Comparison of ENCODE assay signal across 8 cellular contexts in genomic region chr11:61890536-61891330, GRCh38. TPM values are rescaled to one million over a fixed set of nuclear protein-coding genes. Genes with fewer than 3 reads are reported as not detected.
DNase-seq lines count a peak whose midpoint lies in the region; ATAC-seq and TF ChIP-seq lines count a peak whose summit lies in the region.

No MANE protein-coding gene starts in this region.

- H3K27ac Mint-ChIP-seq in WTC11 (no peak overlapping the region), memory B cell (peak overlapping the region; percentile 75)

- H3K27ac ChIP-seq in Karpas-422 (ENCODE audit: low read length) (no peak overlapping the region), suprapubic skin (peak overlapping the region; percentile 87)

- no peaks in the 10 kb centered on the region; the same call in 1 of the 2 replicates for H3K9me3 Mint-ChIP-seq in WTC11
- no peaks in the 10 kb centered on the region for H3K9me3 Mint-ChIP-seq in memory B cell

- CTCF ChIA-PET in WTC11 (lab: Charles Lee), result interaction anchor here (1.0 to 2.5 kb wide), 5 partner anchors 8 to 191 kb away, joined by 3 to 7 read pairs (median 4); no protein-coding TSS in a partner anchor

- H3K4me1 Mint-ChIP-seq in WTC11, result peaks cover 3% of the 10 kb centered on the region
- H3K4me1 Mint-ChIP-seq in memory B cell, result peaks cover 12% of the 10 kb centered on the region

- TF ChIP-seq CTCF in WTC11 (IDR thresholded peaks at IDR 0.05) (no peak), suprapubic skin (IDR thresholded peaks at IDR 0.05) (no peak)

- H3K4me3 Mint-ChIP-seq in WTC11 (peak overlapping the region; percentile 69), memory B cell (peak overlapping the region; percentile 95)

- DNase-seq in Caki2 (ENCODE audit: low read depth), result peak; percentile 59
- no peak for DNase-seq in Karpas-422
- DNase-seq in WTC11 (ENCODE audit: low spot score), result no peak
- DNase-seq in effector CD4-positive, alpha-beta T cell, result peak; percentile 18
- peak; percentile 29 to 34 for DNase-seq in memory B cell (ENCODE audit: low spot score in 2 of 2)
- peak in 1 of 2 donors; percentile 87 for DNase-seq in suprapubic skin (ENCODE audit: low spot score in 2 of 2)
- no peak for DNase-seq in DMS114 treated with DMSO at 0.1 percent for 48 hours (lab: John Stamatoyannopoulos, UW; ENCODE audit: unreplicated experiment)

- H2AFZ ChIP-seq in Karpas-422 (ENCODE audit: low read length), result peak overlapping the region; percentile 87; the same call in 1 of the 2 replicates

- H3K9ac ChIP-seq in Karpas-422 (ENCODE audit: low read length), result peak overlapping the region; percentile 76

- in situ Hi-C loops in Caki2 (cut with HindIII; ENCODE audit: low pct_unique_long_range_greater_than_20kb, low sequenced_read_pairs), result no loop called here

- H4K20me1 ChIP-seq in Karpas-422 (ENCODE audit: insufficient read depth, low read depth, low read length), result no peaks in the 10 kb centered on the region

- peak; percentile 21 for ATAC-seq in GM21447 (IDR thresholded peaks at IDR 0.05; ENCODE audit: unreplicated experiment)
- ATAC-seq in WTC11, result peak; percentile 7
- no peak for ATAC-seq in memory B cell (ENCODE audit: low read depth)

- H3K79me2 ChIP-seq in Karpas-422 (ENCODE audit: low read length), result no peaks in the 10 kb centered on the region

- TF ChIP-seq POLR2A in suprapubic skin (IDR thresholded peaks at IDR 0.05), result no peak

- 0% methylated on average over 1 of the region's 38 CpGs for WGBS in suprapubic skin

- H3K4me1 ChIP-seq in Karpas-422 (ENCODE audit: low read length) (peaks cover 23% of the 10 kb centered on the region), suprapubic skin (peaks cover 19% of the 10 kb centered on the region)

- H3K9me2 ChIP-seq in Karpas-422 (replicated peaks; ENCODE audit: insufficient read depth, low read length), result no peaks in the 10 kb centered on the region

- peak overlapping the region; percentile 81 for H3K4me3 ChIP-seq in Karpas-422 (ENCODE audit: low read length)
- H3K4me3 ChIP-seq in suprapubic skin, result peak overlapping the region; percentile 92

- no peaks in the 10 kb centered on the region for H3K36me3 ChIP-seq in Karpas-422 (ENCODE audit: insufficient read depth, low read length)
- peaks cover 4% of the 10 kb centered on the region for H3K36me3 ChIP-seq in suprapubic skin

- POLR2A ChIA-PET in WTC11 (lab: Charles Lee), result interaction anchor here (0.6 to 1.5 kb wide), 3 partner anchors 9 to 35 kb away, joined by 3 to 4 read pairs (median 3); no protein-coding TSS in a partner anchor

- no peaks in the 10 kb centered on the region; the same call in 1 of the 2 replicates for H3K9me3 ChIP-seq in Karpas-422 (ENCODE audit: low read length)
- H3K9me3 ChIP-seq in suprapubic skin, result no peaks in the 10 kb centered on the region

- H3K4me2 ChIP-seq in Karpas-422 (ENCODE audit: low read depth, low read length, poor library complexity, severe bottlenecking), result peak overlapping the region; percentile 92

- H3K27me3 Mint-ChIP-seq in WTC11 (ENCODE audit: low read depth), result 0 out of 2 replicates have a peak, but pooled peaks cover 4% of the 10 kb centered on the region
- no peaks in the 10 kb centered on the region for H3K27me3 Mint-ChIP-seq in memory B cell

- H3K27me3 ChIP-seq in Karpas-422 (ENCODE audit: low read length), result no peaks in the 10 kb centered on the region
- H3K27me3 ChIP-seq in suprapubic skin, result no peaks in the 10 kb centered on the region

- TF ChIP-seq EP300 in suprapubic skin (IDR thresholded peaks at IDR 0.05), result no peak

- H3K36me3 Mint-ChIP-seq in WTC11, result no peaks in the 10 kb centered on the region; the same call in 1 of the 2 replicates
- H3K36me3 Mint-ChIP-seq in memory B cell, result peaks cover 5% of the 10 kb centered on the region

TF ChIP-seq in WTC11, 78 proteins besides CTCF, POLR2A, EP300 and RAD21:
- TF ChIP-seq USF1 (CRISPR knock-in tag; IDR thresholded peaks at IDR 0.05), result no peak
- TF ChIP-seq SP1 (CRISPR knock-in tag; conservative IDR thresholded peaks at IDR 0.05), result 0 out of 2 replicates have a peak, but pooled peaks have one; percentile 8
- peak; percentile 23; the same call in 1 of the 2 replicates for TF ChIP-seq FOXP1 (CRISPR knock-in tag; IDR thresholded peaks at IDR 0.05; ENCODE audit: borderline replicate concordance)
- TF ChIP-seq HMGXB4 (CRISPR knock-in tag; IDR thresholded peaks at IDR 0.05), result peak; percentile 8; the same call in 1 of the 2 replicates
- TF ChIP-seq ZNF263 (CRISPR knock-in tag; IDR thresholded peaks at IDR 0.05; ENCODE audit: low read depth), result no peak
- TF ChIP-seq NR2C2 (CRISPR knock-in tag; IDR thresholded peaks at IDR 0.05), result peak; percentile 36; the same call in 1 of the 2 replicates

RNA-seq across cellular contexts. Expression of gene FADS3, which starts 0.6 kb away (rescaled TPM):
- 86.2 and 95.6 TPM in 2 replicates for total RNA-seq in Caki2 (2014; rRNA removed; shearing (Covaris generic); ENCODE audit: low replicate concordance)
- total RNA-seq in Karpas-422 (2014; rRNA removed; shearing (Covaris generic); ENCODE audit: low replicate concordance), result 39.5 and 70.4 TPM in 2 replicates
- total RNA-seq in WTC11 (2021), result 47.4 to 50.0 TPM (median 49.3 TPM) in 3 replicates
- 10 to 100 TPM; 12.7 to 24.7 (median 17.9) TPM for total RNA-seq in suprapubic skin

RNA-seq across cellular contexts. Expression of gene RAB3IL1, which starts 26.6 kb away (rescaled TPM):
- 7.5 and 9.6 TPM in 2 replicates for total RNA-seq in Caki2 (2014; rRNA removed; shearing (Covaris generic); ENCODE audit: low replicate concordance)
- total RNA-seq in Karpas-422 (2014; rRNA removed; shearing (Covaris generic); ENCODE audit: low replicate concordance), result not detected in 2 replicates
- 7.2 to 11.1 TPM (median 8.9 TPM) in 3 replicates for total RNA-seq in WTC11 (2021)
- 1 to 10 TPM; 2.6 to 8.9 (median 5.4) TPM for total RNA-seq in suprapubic skin

RNA-seq across cellular contexts. Expression of gene BEST1, which starts 59.4 kb away (rescaled TPM):
- not detected in 2 replicates for total RNA-seq in Caki2 (2014; rRNA removed; shearing (Covaris generic); ENCODE audit: low replicate concordance)
- 1.7 and 1.9 TPM in 2 replicates for total RNA-seq in Karpas-422 (2014; rRNA removed; shearing (Covaris generic); ENCODE audit: low replicate concordance)
- total RNA-seq in WTC11 (2021), result 0.17 to 0.32 TPM (median 0.21 TPM) in 3 replicates
- total RNA-seq in suprapubic skin, result 1 to 10 TPM; 1.5 to 4.1 (median 2.5) TPM

Comparison
In these comparisons a context has a peak if more than half of its experiments do, and no peak if none do; other contexts are left out.
1. DNase-seq: peak in Caki2 (single experiment), effector CD4-positive, alpha-beta T cell (single experiment) and memory B cell (2 of 2); none in Karpas-422 (single experiment), WTC11 (single experiment) and DMS114 treated with DMSO at 0.1 percent for 48 hours (single experiment).